10 cellular contexts compared by ENCODE assay signal in the genomic region with DNA sequence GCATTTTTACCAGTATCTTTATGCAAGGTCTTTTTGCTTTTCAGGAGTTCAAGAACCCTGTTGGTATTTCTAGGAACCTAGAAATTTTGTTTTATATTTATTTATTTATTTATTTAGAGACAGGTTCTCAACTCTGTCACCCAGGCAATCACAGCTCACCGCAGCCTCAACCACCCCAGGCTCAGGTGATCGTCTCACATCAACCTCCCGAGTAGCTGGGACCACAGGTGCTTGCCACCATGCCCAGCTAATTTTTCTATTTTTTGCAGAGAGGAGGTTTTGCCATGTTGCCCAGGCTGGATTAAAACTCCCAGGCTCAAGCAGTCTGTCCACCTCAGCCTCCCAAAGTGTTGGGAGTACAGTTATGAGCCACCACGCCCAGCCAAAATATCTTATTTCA. TPM values are rescaled to one million over a fixed set of nuclear protein-coding genes. Genes with fewer than 3 reads are reported as not detected.
"Had no signal": no experiment of that assay in that cellular context is flagged by ENCODE, and none has a peak within 500 bp of the region (broad histone marks: within the 10 kb centered on the region; RNA-seq: fewer than 3 reads in every experiment).

No MANE protein-coding gene starts in this region.

- H3K27ac ChIP-seq: GM23248 had no signal

- H3K4me3 ChIP-seq: GM23248, GM23338, HAP-1 had no signal

- H3K9me3 ChIP-seq: HAP-1 had no signal

- H3K36me3 ChIP-seq: HAP-1 had no signal

- DNase-seq: GM23248, GOT3, H7, H9, HCEC 1CT, HFFc6 had no signal

RNA-seq across cellular contexts. Expression of a gene that starts 32.9 kb away (rescaled TPM):
- total RNA-seq: GM23248, HFFc6 had no signal
- polyA plus RNA-seq: GM23248 had no signal

RNA-seq across cellular contexts. Expression of a gene that starts 36.2 kb away (rescaled TPM):
- total RNA-seq: GM23248, GM23338, H1, H4, H7, H9, HFFc6 had no signal
- polyA plus RNA-seq: GM23248, GM23338, H1 had no signal
